In the genomic region with DNA sequence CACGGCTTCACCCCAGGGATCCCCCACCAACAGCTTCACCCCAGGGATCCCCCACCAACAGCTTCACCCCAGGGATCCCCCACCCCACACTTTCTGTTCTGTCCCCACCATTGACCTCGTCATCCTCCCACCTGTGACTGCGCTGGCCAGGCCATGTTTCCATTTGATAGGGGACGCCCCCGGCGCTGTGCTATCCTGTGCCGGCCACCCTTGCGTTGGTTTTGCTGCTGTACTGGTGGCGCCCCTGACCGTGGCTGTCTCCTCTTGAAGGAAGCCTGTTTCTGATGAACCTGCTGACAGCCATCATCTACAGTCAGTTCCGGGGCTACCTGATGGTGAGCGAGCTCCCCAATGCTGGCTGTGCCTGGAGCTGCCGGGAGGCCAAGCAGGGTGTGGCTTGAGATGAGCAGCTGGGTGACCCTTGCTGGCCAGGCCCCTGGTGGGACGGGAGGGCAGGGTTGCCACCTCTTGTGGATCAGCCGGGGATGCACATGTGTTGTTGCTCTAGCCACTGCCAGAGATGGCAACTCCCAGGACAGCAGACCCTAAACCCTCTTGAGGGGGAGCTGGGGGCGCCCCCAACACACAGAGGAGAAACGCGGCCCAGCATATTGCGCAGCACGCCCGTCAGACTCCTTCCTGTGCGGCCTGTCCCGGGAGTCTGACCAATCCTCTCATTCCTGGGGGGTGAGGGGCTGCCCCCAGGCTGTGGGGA, we compare ENCODE assay signal across 25 cellular contexts. TPM values are rescaled to one million over a fixed set of nuclear protein-coding genes. Genes with fewer than 3 reads are reported as not detected.
A peak's percentile ranks its signal among the peaks of the same experiment; 100 is the strongest.
DNase-seq lines count a peak whose midpoint lies in the region; ATAC-seq and TF ChIP-seq lines count a peak whose summit lies in the region.
"Had no signal": no experiment of that assay in that cellular context is flagged by ENCODE, and none has a peak within 500 bp of the region (broad histone marks: within the 10 kb centered on the region; RNA-seq: fewer than 3 reads in every experiment).

No MANE protein-coding gene starts in this region.

- H3K36me3 ChIP-seq in upper lobe of right lung (peaks cover 31% of the 10 kb centered on the region), esophagus squamous epithelium (peaks cover 3 to 80% (median 14%) of the 10 kb centered on the region in 3 donors)

- H3K27me3 Mint-ChIP-seq in memory B cell: no peaks in the 10 kb centered on the region
- no peaks in the 10 kb centered on the region for H3K27me3 Mint-ChIP-seq in stimulated activated memory B cell treated with anti-CD40 and anti-IgM and Interleukin-4, amounts not matched to agents 10 μg/mL and 1 μg/mL and 100 μg/mL, for 72 hours
- H3K27me3 Mint-ChIP-seq: CD4-positive, alpha-beta T cell; CD8-positive, alpha-beta memory T cell had no signal

- no peaks in the 10 kb centered on the region for H3K9me3 ChIP-seq in right cardiac atrium (ENCODE audit: control insufficient read depth, low read length)
- no peaks in the 10 kb centered on the region for H3K9me3 ChIP-seq in upper lobe of right lung
- H3K9me3 ChIP-seq in esophagus squamous epithelium: no peaks in the 10 kb centered on the region
- H3K9me3 ChIP-seq: BE2C; BLaER1 treated with 17β-estradiol and CSF1 and Interleukin-3, amounts not matched to agents 10 nM and 100 nM had no signal

- TF ChIP-seq POLR2A in esophagus squamous epithelium (IDR thresholded peaks at IDR 0.05): no peak

- intact Hi-C loops in right cardiac atrium (cut with DNase I): no loop called here
- intact Hi-C loops in Right ventricle myocardium superior (cut with DNase I): no loop called here
- intact Hi-C loops in upper lobe of right lung (cut with DNase I): no loop called here
- intact Hi-C loops in esophagus squamous epithelium (cut with DNase I): no loop called here

- H3K27ac Mint-ChIP-seq in memory B cell: peak overlapping the region; percentile 14
- no peak overlapping the region for H3K27ac Mint-ChIP-seq in stimulated activated memory B cell treated with anti-CD40 and anti-IgM and Interleukin-4, amounts not matched to agents 10 μg/mL and 1 μg/mL and 100 μg/mL, for 72 hours
- H3K27ac Mint-ChIP-seq: CD4-positive, alpha-beta T cell; GM23338 had no signal

- ATAC-seq in right cardiac atrium: no peak
- no peak for ATAC-seq in Right ventricle myocardium superior (ENCODE audit: poor library complexity)
- ATAC-seq in memory B cell (ENCODE audit: low read depth): no peak
- ATAC-seq in stimulated activated memory B cell treated with anti-CD40 and anti-IgM and Interleukin-4, amounts not matched to agents 10 μg/mL and 1 μg/mL and 100 μg/mL, for 72 hours: peak; percentile 34
- ATAC-seq in upper lobe of right lung: peak; percentile 11
- no peak for ATAC-seq in GM21576 (IDR thresholded peaks at IDR 0.05; ENCODE audit: unreplicated experiment)
- ATAC-seq: GM12878, GM23338, HCT116 had no signal

- no peak for TF ChIP-seq CTCF in upper lobe of right lung (IDR thresholded peaks at IDR 0.05)
- no peak for TF ChIP-seq CTCF in esophagus squamous epithelium (IDR thresholded peaks at IDR 0.05)

- peaks cover 2% of the 10 kb centered on the region for H3K4me1 Mint-ChIP-seq in memory B cell
- H3K4me1 Mint-ChIP-seq in stimulated activated memory B cell treated with anti-CD40 and anti-IgM and Interleukin-4, amounts not matched to agents 10 μg/mL and 1 μg/mL and 100 μg/mL, for 72 hours: peaks cover 7% of the 10 kb centered on the region

- 87% methylated on average over 23 of the region's 23 CpGs for WGBS in right cardiac atrium
- 90 to 93% methylated on average over 2 to 9 of the region's 23 CpGs for WGBS in esophagus squamous epithelium, 2 donors

- no peaks in the 10 kb centered on the region for H3K4me1 ChIP-seq in right cardiac atrium (ENCODE audit: control insufficient read depth, insufficient read depth, low read length)
- no peaks in the 10 kb centered on the region for H3K4me1 ChIP-seq in upper lobe of right lung
- H3K4me1 ChIP-seq in esophagus squamous epithelium: peaks cover 0 to 20% (median 7%) of the 10 kb centered on the region in 3 donors
- H3K4me1 ChIP-seq: BE2C had no signal

- H3K4me3 Mint-ChIP-seq in memory B cell: no peak overlapping the region
- no peak overlapping the region for H3K4me3 Mint-ChIP-seq in stimulated activated memory B cell treated with anti-CD40 and anti-IgM and Interleukin-4, amounts not matched to agents 10 μg/mL and 1 μg/mL and 100 μg/mL, for 72 hours
- H3K4me3 Mint-ChIP-seq: CD14-positive monocyte; CD4-positive, alpha-beta T cell; CD8-positive, alpha-beta memory T cell; GM23338; H9 had no signal

- H3K4me3 ChIP-seq in right cardiac atrium (ENCODE audit: low read length) (no peak overlapping the region), upper lobe of right lung (no peak overlapping the region), esophagus squamous epithelium (no peak overlapping the region)
- H3K4me3 ChIP-seq: BLaER1 treated with 17β-estradiol and CSF1 and Interleukin-3, amounts not matched to agents 10 nM and 100 nM; GM12878; GM23338 had no signal

- H3K27me3 ChIP-seq in right cardiac atrium (ENCODE audit: control insufficient read depth, insufficient read depth) (no peaks in the 10 kb centered on the region), upper lobe of right lung (no peaks in the 10 kb centered on the region), esophagus squamous epithelium (no peaks in the 10 kb centered on the region)
- H3K27me3 ChIP-seq: BE2C; BLaER1 treated with 17β-estradiol and CSF1 and Interleukin-3, amounts not matched to agents 10 nM and 100 nM had no signal

- H3K27ac ChIP-seq in right cardiac atrium (ENCODE audit: low read length) (no peak overlapping the region), upper lobe of right lung (no peak overlapping the region), esophagus squamous epithelium (peak overlapping the region in 1 of 4 donors; percentile 28)
- H3K27ac ChIP-seq: 22Rv1; BLaER1 treated with 17β-estradiol and CSF1 and Interleukin-3, amounts not matched to agents 10 nM and 100 nM had no signal

- H3K9me3 Mint-ChIP-seq in memory B cell: no peaks in the 10 kb centered on the region
- no peaks in the 10 kb centered on the region for H3K9me3 Mint-ChIP-seq in stimulated activated memory B cell treated with anti-CD40 and anti-IgM and Interleukin-4, amounts not matched to agents 10 μg/mL and 1 μg/mL and 100 μg/mL, for 72 hours
- H3K9me3 Mint-ChIP-seq: CD14-positive monocyte; CD4-positive, alpha-beta T cell; CD8-positive, alpha-beta memory T cell; GM23338; H9 had no signal

- DNase-seq in right cardiac atrium: peak in 2 of 3 donors; percentile 29 to 43
- no peak for DNase-seq in Right ventricle myocardium superior
- DNase-seq in memory B cell (ENCODE audit: low spot score in 2 of 2): no peak
- no peak for DNase-seq in upper lobe of right lung
- DNase-seq in cerebellar cortex (ENCODE audit: low spot score): no peak
- DNase-seq in esophagus squamous epithelium (lab: John Stamatoyannopoulos, UW): no peak
- DNase-seq: ACHN; AML-193; BE2C; CD4-positive, alpha-beta T cell; CD8-positive, alpha-beta memory T cell; DMS 273 treated with DMSO at 0.1 percent for 48 hours; DMS79; EL; GDM1; H9 had no signal

- H3K36me3 Mint-ChIP-seq in memory B cell: peaks cover 10% of the 10 kb centered on the region
- peaks cover 49% of the 10 kb centered on the region for H3K36me3 Mint-ChIP-seq in stimulated activated memory B cell treated with anti-CD40 and anti-IgM and Interleukin-4, amounts not matched to agents 10 μg/mL and 1 μg/mL and 100 μg/mL, for 72 hours

RNA-seq across cellular contexts. Expression of gene TPCN2, which starts 22.5 kb away (rescaled TPM):
- total RNA-seq in right cardiac atrium (10 to 100 TPM in 1 of 4 donors, 1 to 10 TPM in 3; 7.2 to 11.1 (median 9.0) TPM), Right ventricle myocardium superior (7.6 TPM), upper lobe of right lung (16.6 TPM), esophagus squamous epithelium (10 to 100 TPM in 2 of 4 donors, 1 to 10 TPM in 2; 7.9 to 12.0 (median 9.1) TPM)
- polyA plus RNA-seq in right cardiac atrium: 7.0 TPM

RNA-seq across cellular contexts. Expression of gene MRGPRF, which starts 58.2 kb away (rescaled TPM):
- total RNA-seq in right cardiac atrium (10 to 100 TPM in 2 of 4 donors, 1 to 10 TPM in 2; 4.6 to 16.2 (median 9.3) TPM), Right ventricle myocardium superior (4.9 TPM), upper lobe of right lung (13.2 TPM), esophagus squamous epithelium (10 to 100 TPM in 1 of 4 donors, 1 to 10 TPM in 3; 1.3 to 14.3 (median 6.1) TPM)
- polyA plus RNA-seq in right cardiac atrium: 9.4 TPM
- total RNA-seq: CD4-positive, alpha-beta T cell; CD8-positive, alpha-beta memory T cell; GM12878; H4 had no signal
- polyA plus RNA-seq: CD8-positive, alpha-beta memory T cell; GM12878 had no signal

Comparison
In these comparisons a context has a peak if more than half of its experiments do, and no peak if none do; other contexts are left out.
1. DNase-seq: peak in right cardiac atrium (2 of 3); none in Right ventricle myocardium superior (single experiment), memory B cell (0 of 2), upper lobe of right lung (single experiment), cerebellar cortex (single experiment) and esophagus squamous epithelium (single experiment).
2. ATAC-seq: peak in stimulated activated memory B cell treated with anti-CD40 and anti-IgM and Interleukin-4, amounts not matched to agents 10 μg/mL and 1 μg/mL and 100 μg/mL, for 72 hours (single experiment) and upper lobe of right lung (single experiment); none in right cardiac atrium (0 of 2), Right ventricle myocardium superior (single experiment), memory B cell (single experiment) and GM21576 (single experiment).